ENCODE assay signal across 22 cellular contexts in genomic region chr2:5472673-5473072, GRCh38.
"Had no signal": no experiment of that assay in that cellular context is flagged by ENCODE, and none has a peak within 500 bp of the region (broad histone marks: within the 10 kb centered on the region; RNA-seq: fewer than 3 reads in every experiment).

No MANE protein-coding gene starts in this region.

- H3K9me3 ChIP-seq: body of pancreas, colonic mucosa, gastrocnemius medialis, right lobe of liver, tibial nerve had no signal

- H3K4me3 Mint-ChIP-seq: activated naive CD8-positive, alpha-beta T cell; natural killer cell treated with Interleukin-12 subunit alpha and Interleukin-12 subunit beta and Interleukin-15 and Interleukin-18, amount 100 ng/mL, for 72 hours had no signal

- ATAC-seq: body of pancreas; gastrocnemius medialis; left cardiac atrium; left ventricle myocardium superior; mucosa of descending colon; natural killer cell treated with Interleukin-12 subunit alpha and Interleukin-12 subunit beta and Interleukin-15 and Interleukin-18, amount 100 ng/mL, for 72 hours; right lobe of liver had no signal

- H3K27me3 Mint-ChIP-seq: natural killer cell treated with Interleukin-12 subunit alpha and Interleukin-12 subunit beta and Interleukin-15 and Interleukin-18, amount 100 ng/mL, for 72 hours had no signal

- H3K27me3 ChIP-seq: body of pancreas, cardiac muscle cell, colonic mucosa, gastrocnemius medialis, right lobe of liver, tibial nerve had no signal

- H3K4me3 ChIP-seq: body of pancreas, cardiac muscle cell, colonic mucosa, gastrocnemius medialis, mucosa of descending colon, right lobe of liver, tibial nerve had no signal

- H3K36me3 ChIP-seq: cardiac muscle cell, colonic mucosa, gastrocnemius medialis, right lobe of liver, tibial nerve had no signal

- H3K4me1 ChIP-seq: body of pancreas, colonic mucosa, gastrocnemius medialis, right lobe of liver, tibial nerve had no signal

- H3K36me3 Mint-ChIP-seq: activated naive CD8-positive, alpha-beta T cell; natural killer cell treated with Interleukin-12 subunit alpha and Interleukin-12 subunit beta and Interleukin-15 and Interleukin-18, amount 100 ng/mL, for 72 hours had no signal

- H3K27ac ChIP-seq: body of pancreas, cardiac muscle cell, colonic mucosa, gastrocnemius medialis, right lobe of liver, tibial nerve had no signal

- DNase-seq: activated CD4-positive, alpha-beta T cell treated with anti-CD3 and anti-CD28 coated beads for 4 hours; activated CD4-positive, alpha-beta T cell treated with anti-CD3 and anti-CD28 coated beads, Interleukin-2, amount 50 U/mL, for 4 hours; activated effector memory CD4-positive, alpha-beta T cell treated with Interleukin-2 at 50 U/mL for 16 hours; activated naive CD4-positive, alpha-beta T cell treated with Interleukin-2 at 50 U/mL for 16 hours; activated T-cell treated with anti-CD3 and anti-CD28 coated beads for 4 hours; anterior cingulate cortex; body of pancreas; cerebellar nuclear complex; colonic mucosa; effector CD8-positive, alpha-beta T cell; gastrocnemius medialis; hippocampal formation; left cardiac atrium; left ventricle myocardium superior; mucosa of descending colon; right lobe of liver; stimulated activated CD4-positive, alpha-beta T cell treated with anti-CD3 and anti-CD28 coated beads, Interleukin-2, amount 100 ng/mL, for 48 hours; stimulated activated naive CD4-positive, alpha-beta T cell treated with Interleukin-2 at 50 U/mL for 16 hours had no signal

- H3K27ac Mint-ChIP-seq: activated naive CD8-positive, alpha-beta T cell; natural killer cell treated with Interleukin-12 subunit alpha and Interleukin-12 subunit beta and Interleukin-15 and Interleukin-18, amount 100 ng/mL, for 72 hours had no signal
